ENCODE assay signal across 1 cellular context in the genomic region with DNA sequence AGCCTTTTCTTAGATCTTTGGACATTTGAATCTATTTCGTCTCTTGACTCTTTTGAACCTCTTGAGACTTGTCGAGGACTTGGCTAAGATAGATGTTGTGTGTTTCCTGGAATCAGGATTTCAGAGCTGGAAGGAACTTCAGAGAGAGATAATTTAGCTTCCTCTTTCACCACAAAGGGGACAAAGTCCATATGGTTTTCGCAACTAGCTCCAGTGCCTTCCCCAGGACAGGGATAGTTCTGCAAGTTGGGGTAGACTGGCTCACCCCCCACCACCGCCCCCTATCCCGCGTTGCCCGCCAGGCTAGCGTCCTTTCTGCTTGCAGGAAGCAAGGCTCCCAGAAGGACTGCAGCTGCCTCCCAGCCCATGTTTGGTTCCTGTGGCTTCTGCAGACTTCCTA.
TF ChIP-seq lines count a peak whose summit lies in the region.

No MANE protein-coding gene starts in this region.

TF ChIP-seq in HepG2, 621 proteins besides CTCF, POLR2A, EP300 and RAD21 (continued from another document and continues in another):
- TF ChIP-seq FOSL1 (CRISPR knock-in tag; IDR thresholded peaks at IDR 0.05; ENCODE audit: borderline replicate concordance): no peak
- TF ChIP-seq PBX3 (CRISPR knock-in tag; IDR thresholded peaks at IDR 0.05; ENCODE audit: borderline replicate concordance): no peak
- no peak for TF ChIP-seq AGO1 (IDR thresholded peaks at IDR 0.05; ENCODE audit: low read depth, low read length, poor library complexity, severe bottlenecking)
- no peak for TF ChIP-seq BRD4 (CRISPR knock-in tag; IDR thresholded peaks at IDR 0.05)
- TF ChIP-seq, protein P1, sequence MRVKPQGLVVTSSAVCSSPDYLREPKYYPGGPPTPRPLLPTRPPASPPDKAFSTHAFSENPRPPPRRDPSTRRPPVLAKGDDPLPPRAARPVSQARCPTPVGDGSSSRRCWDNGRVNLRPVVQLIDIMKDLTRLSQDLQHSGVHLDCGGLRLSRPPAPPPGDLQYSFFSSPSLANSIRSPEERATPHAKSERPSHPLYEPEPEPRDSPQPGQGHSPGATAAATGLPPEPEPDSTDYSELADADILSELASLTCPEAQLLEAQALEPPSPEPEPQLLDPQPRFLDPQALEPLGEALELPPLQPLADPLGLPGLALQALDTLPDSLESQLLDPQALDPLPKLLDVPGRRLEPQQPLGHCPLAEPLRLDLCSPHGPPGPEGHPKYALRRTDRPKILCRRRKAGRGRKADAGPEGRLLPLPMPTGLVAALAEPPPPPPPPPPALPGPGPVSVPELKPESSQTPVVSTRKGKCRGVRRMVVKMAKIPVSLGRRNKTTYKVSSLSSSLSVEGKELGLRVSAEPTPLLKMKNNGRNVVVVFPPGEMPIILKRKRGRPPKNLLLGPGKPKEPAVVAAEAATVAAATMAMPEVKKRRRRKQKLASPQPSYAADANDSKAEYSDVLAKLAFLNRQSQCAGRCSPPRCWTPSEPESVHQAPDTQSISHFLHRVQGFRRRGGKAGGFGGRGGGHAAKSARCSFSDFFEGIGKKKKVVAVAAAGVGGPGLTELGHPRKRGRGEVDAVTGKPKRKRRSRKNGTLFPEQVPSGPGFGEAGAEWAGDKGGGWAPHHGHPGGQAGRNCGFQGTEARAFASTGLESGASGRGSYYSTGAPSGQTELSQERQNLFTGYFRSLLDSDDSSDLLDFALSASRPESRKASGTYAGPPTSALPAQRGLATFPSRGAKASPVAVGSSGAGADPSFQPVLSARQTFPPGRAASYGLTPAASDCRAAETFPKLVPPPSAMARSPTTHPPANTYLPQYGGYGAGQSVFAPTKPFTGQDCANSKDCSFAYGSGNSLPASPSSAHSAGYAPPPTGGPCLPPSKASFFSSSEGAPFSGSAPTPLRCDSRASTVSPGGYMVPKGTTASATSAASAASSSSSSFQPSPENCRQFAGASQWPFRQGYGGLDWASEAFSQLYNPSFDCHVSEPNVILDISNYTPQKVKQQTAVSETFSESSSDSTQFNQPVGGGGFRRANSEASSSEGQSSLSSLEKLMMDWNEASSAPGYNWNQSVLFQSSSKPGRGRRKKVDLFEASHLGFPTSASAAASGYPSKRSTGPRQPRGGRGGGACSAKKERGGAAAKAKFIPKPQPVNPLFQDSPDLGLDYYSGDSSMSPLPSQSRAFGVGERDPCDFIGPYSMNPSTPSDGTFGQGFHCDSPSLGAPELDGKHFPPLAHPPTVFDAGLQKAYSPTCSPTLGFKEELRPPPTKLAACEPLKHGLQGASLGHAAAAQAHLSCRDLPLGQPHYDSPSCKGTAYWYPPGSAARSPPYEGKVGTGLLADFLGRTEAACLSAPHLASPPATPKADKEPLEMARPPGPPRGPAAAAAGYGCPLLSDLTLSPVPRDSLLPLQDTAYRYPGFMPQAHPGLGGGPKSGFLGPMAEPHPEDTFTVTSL (CRISPR knock-in tag; IDR thresholded peaks at IDR 0.05; ENCODE audit: borderline replicate concordance): no peak
- no peak for TF ChIP-seq RBFOX2 (IDR thresholded peaks at IDR 0.05; ENCODE audit: low read depth, low read length)
- peak; percentile 69; the same call in 1 of the 2 replicates for TF ChIP-seq ERF (CRISPR knock-in tag; IDR thresholded peaks at IDR 0.05)
- TF ChIP-seq, protein P2, sequence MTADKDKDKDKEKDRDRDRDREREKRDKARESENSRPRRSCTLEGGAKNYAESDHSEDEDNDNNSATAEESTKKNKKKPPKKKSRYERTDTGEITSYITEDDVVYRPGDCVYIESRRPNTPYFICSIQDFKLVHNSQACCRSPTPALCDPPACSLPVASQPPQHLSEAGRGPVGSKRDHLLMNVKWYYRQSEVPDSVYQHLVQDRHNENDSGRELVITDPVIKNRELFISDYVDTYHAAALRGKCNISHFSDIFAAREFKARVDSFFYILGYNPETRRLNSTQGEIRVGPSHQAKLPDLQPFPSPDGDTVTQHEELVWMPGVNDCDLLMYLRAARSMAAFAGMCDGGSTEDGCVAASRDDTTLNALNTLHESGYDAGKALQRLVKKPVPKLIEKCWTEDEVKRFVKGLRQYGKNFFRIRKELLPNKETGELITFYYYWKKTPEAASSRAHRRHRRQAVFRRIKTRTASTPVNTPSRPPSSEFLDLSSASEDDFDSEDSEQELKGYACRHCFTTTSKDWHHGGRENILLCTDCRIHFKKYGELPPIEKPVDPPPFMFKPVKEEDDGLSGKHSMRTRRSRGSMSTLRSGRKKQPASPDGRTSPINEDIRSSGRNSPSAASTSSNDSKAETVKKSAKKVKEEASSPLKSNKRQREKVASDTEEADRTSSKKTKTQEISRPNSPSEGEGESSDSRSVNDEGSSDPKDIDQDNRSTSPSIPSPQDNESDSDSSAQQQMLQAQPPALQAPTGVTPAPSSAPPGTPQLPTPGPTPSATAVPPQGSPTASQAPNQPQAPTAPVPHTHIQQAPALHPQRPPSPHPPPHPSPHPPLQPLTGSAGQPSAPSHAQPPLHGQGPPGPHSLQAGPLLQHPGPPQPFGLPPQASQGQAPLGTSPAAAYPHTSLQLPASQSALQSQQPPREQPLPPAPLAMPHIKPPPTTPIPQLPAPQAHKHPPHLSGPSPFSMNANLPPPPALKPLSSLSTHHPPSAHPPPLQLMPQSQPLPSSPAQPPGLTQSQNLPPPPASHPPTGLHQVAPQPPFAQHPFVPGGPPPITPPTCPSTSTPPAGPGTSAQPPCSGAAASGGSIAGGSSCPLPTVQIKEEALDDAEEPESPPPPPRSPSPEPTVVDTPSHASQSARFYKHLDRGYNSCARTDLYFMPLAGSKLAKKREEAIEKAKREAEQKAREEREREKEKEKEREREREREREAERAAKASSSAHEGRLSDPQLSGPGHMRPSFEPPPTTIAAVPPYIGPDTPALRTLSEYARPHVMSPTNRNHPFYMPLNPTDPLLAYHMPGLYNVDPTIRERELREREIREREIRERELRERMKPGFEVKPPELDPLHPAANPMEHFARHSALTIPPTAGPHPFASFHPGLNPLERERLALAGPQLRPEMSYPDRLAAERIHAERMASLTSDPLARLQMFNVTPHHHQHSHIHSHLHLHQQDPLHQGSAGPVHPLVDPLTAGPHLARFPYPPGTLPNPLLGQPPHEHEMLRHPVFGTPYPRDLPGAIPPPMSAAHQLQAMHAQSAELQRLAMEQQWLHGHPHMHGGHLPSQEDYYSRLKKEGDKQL (CRISPR knock-in tag; IDR thresholded peaks at IDR 0.05; ENCODE audit: low read depth): peak; percentile 55; the same call in 1 of the 2 replicates
- no peak for TF ChIP-seq ZNF678 (CRISPR knock-in tag; IDR thresholded peaks at IDR 0.05)
- no peak for TF ChIP-seq ZNF598 (CRISPR knock-in tag; IDR thresholded peaks at IDR 0.05; ENCODE audit: borderline replicate concordance)
- peak; percentile 84 for TF ChIP-seq ISL2 (CRISPR knock-in tag; IDR thresholded peaks at IDR 0.05)
- no peak for TF ChIP-seq SNAI1 (CRISPR knock-in tag; IDR thresholded peaks at IDR 0.05; ENCODE audit: borderline replicate concordance)
- no peak for TF ChIP-seq ZNF513 (CRISPR knock-in tag; conservative IDR thresholded peaks at IDR 0.05)
- TF ChIP-seq, protein P3, sequence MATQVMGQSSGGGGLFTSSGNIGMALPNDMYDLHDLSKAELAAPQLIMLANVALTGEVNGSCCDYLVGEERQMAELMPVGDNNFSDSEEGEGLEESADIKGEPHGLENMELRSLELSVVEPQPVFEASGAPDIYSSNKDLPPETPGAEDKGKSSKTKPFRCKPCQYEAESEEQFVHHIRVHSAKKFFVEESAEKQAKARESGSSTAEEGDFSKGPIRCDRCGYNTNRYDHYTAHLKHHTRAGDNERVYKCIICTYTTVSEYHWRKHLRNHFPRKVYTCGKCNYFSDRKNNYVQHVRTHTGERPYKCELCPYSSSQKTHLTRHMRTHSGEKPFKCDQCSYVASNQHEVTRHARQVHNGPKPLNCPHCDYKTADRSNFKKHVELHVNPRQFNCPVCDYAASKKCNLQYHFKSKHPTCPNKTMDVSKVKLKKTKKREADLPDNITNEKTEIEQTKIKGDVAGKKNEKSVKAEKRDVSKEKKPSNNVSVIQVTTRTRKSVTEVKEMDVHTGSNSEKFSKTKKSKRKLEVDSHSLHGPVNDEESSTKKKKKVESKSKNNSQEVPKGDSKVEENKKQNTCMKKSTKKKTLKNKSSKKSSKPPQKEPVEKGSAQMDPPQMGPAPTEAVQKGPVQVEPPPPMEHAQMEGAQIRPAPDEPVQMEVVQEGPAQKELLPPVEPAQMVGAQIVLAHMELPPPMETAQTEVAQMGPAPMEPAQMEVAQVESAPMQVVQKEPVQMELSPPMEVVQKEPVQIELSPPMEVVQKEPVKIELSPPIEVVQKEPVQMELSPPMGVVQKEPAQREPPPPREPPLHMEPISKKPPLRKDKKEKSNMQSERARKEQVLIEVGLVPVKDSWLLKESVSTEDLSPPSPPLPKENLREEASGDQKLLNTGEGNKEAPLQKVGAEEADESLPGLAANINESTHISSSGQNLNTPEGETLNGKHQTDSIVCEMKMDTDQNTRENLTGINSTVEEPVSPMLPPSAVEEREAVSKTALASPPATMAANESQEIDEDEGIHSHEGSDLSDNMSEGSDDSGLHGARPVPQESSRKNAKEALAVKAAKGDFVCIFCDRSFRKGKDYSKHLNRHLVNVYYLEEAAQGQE (IDR thresholded peaks at IDR 0.05; ENCODE audit: borderline replicate concordance in 1 of 2, low read depth in 1 of 2, low read length in 2 of 2): no peak
- TF ChIP-seq NFE2 (CRISPR knock-in tag; IDR thresholded peaks at IDR 0.05): no peak
- TF ChIP-seq ZNF12 (CRISPR knock-in tag; IDR thresholded peaks at IDR 0.05): peak; percentile 65; the same call in 1 of the 2 replicates
- TF ChIP-seq FOXA1 (IDR thresholded peaks at IDR 0.05): no peak
- peak; percentile 73 for TF ChIP-seq FOXA1 (CRISPR knock-in tag; IDR thresholded peaks at IDR 0.05)
- no peak for TF ChIP-seq ZNF800 (CRISPR knock-in tag; IDR thresholded peaks at IDR 0.05)
- no peak for TF ChIP-seq ZNF362 (CRISPR knock-in tag; IDR thresholded peaks at IDR 0.05; ENCODE audit: borderline replicate concordance)
- TF ChIP-seq, protein P4, sequence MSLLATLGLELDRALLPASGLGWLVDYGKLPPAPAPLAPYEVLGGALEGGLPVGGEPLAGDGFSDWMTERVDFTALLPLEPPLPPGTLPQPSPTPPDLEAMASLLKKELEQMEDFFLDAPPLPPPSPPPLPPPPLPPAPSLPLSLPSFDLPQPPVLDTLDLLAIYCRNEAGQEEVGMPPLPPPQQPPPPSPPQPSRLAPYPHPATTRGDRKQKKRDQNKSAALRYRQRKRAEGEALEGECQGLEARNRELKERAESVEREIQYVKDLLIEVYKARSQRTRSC (CRISPR knock-in tag; IDR thresholded peaks at IDR 0.05; ENCODE audit: low read depth): no peak
- no peak for TF ChIP-seq ZNF773 (CRISPR knock-in tag; IDR thresholded peaks at IDR 0.05; ENCODE audit: borderline replicate concordance)
- TF ChIP-seq ZNF724P (CRISPR knock-in tag; IDR thresholded peaks at IDR 0.05; ENCODE audit: borderline replicate concordance): no peak
- peak; percentile 78; the same call in 1 of the 2 replicates for TF ChIP-seq CBFB (CRISPR knock-in tag; IDR thresholded peaks at IDR 0.05)
- TF ChIP-seq ZNF367 (CRISPR knock-in tag; IDR thresholded peaks at IDR 0.05; ENCODE audit: borderline replicate concordance): no peak
- no peak for TF ChIP-seq ZFX (CRISPR knock-in tag; IDR thresholded peaks at IDR 0.05; ENCODE audit: low read depth)
- TF ChIP-seq ATF7 (IDR thresholded peaks at IDR 0.05): no peak
- no peak for TF ChIP-seq ATF7 (CRISPR knock-in tag; IDR thresholded peaks at IDR 0.05)
- TF ChIP-seq ZNF660 (CRISPR knock-in tag; IDR thresholded peaks at IDR 0.05; ENCODE audit: borderline replicate concordance, low read depth): no peak
- TF ChIP-seq SP4 (CRISPR knock-in tag; IDR thresholded peaks at IDR 0.05): no peak
- TF ChIP-seq ZBTB21 (CRISPR knock-in tag; IDR thresholded peaks at IDR 0.05): no peak
- TF ChIP-seq POLR2AphosphoS5 (IDR thresholded peaks at IDR 0.05; ENCODE audit: low read depth, low read length): no peak
- TF ChIP-seq ZMYM2 (CRISPR knock-in tag; IDR thresholded peaks at IDR 0.05): no peak
